Comparison of ENCODE assay signal across 2 cellular contexts in the genomic region with DNA sequence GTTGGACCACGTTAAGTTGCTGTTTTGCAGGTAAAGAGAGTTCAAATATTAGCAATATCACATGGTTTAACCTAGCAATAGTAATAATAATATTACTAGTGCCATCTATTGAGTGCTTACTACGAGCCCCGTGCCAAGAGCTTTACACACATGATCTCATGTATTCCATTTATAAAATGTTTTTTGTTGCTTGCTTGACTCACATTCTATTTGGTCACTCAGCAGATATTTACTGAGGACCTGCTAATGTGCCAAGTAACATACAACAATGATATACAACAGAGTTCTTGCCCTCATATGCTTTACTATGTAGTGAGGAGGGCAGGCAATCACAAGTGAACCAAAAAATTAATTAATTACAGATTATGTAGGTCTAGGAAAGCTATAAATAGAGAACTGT.
TF ChIP-seq lines count a peak whose summit lies in the region.

No MANE protein-coding gene starts in this region.

TF ChIP-seq in GM23338, 12 proteins besides CTCF, POLR2A, EP300 and RAD21 (continued from another document and continues in another):
- TF ChIP-seq, protein P1, sequence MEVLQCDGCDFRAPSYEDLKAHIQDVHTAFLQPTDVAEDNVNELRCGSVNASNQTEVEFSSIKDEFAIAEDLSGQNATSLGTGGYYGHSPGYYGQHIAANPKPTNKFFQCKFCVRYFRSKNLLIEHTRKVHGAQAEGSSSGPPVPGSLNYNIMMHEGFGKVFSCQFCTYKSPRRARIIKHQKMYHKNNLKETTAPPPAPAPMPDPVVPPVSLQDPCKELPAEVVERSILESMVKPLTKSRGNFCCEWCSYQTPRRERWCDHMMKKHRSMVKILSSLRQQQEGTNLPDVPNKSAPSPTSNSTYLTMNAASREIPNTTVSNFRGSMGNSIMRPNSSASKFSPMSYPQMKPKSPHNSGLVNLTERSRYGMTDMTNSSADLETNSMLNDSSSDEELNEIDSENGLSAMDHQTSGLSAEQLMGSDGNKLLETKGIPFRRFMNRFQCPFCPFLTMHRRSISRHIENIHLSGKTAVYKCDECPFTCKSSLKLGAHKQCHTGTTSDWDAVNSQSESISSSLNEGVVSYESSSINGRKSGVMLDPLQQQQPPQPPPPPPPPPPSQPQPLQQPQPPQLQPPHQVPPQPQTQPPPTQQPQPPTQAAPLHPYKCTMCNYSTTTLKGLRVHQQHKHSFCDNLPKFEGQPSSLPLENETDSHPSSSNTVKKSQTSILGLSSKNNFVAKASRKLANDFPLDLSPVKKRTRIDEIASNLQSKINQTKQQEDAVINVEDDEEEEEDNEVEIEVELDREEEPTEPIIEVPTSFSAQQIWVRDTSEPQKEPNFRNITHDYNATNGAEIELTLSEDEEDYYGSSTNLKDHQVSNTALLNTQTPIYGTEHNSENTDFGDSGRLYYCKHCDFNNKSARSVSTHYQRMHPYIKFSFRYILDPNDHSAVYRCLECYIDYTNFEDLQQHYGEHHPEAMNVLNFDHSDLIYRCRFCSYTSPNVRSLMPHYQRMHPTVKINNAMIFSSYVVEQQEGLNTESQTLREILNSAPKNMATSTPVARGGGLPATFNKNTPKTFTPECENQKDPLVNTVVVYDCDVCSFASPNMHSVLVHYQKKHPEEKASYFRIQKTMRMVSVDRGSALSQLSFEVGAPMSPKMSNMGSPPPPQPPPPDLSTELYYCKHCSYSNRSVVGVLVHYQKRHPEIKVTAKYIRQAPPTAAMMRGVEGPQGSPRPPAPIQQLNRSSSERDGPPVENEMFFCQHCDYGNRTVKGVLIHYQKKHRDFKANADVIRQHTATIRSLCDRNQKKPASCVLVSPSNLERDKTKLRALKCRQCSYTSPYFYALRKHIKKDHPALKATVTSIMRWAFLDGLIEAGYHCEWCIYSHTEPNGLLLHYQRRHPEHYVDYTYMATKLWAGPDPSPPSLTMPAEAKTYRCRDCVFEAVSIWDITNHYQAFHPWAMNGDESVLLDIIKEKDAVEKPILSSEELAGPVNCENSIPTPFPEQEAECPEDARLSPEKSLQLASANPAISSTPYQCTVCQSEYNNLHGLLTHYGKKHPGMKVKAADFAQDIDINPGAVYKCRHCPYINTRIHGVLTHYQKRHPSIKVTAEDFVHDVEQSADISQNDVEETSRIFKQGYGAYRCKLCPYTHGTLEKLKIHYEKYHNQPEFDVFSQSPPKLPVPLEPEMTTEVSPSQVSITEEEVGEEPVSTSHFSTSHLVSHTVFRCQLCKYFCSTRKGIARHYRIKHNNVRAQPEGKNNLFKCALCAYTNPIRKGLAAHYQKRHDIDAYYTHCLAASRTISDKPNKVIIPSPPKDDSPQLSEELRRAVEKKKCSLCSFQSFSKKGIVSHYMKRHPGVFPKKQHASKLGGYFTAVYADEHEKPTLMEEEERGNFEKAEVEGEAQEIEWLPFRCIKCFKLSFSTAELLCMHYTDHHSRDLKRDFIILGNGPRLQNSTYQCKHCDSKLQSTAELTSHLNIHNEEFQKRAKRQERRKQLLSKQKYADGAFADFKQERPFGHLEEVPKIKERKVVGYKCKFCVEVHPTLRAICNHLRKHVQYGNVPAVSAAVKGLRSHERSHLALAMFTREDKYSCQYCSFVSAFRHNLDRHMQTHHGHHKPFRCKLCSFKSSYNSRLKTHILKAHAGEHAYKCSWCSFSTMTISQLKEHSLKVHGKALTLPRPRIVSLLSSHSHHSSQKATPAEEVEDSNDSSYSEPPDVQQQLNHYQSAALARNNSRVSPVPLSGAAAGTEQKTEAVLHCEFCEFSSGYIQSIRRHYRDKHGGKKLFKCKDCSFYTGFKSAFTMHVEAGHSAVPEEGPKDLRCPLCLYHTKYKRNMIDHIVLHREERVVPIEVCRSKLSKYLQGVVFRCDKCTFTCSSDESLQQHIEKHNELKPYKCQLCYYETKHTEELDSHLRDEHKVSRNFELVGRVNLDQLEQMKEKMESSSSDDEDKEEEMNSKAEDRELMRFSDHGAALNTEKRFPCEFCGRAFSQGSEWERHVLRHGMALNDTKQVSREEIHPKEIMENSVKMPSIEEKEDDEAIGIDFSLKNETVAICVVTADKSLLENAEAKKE (CRISPR knock-in tag; IDR thresholded peaks at IDR 0.05) = no peak
- TF ChIP-seq ZNF114 (CRISPR knock-in tag; IDR thresholded peaks at IDR 0.05) (no peak), EZH2 (IDR thresholded peaks at IDR 0.05; ENCODE audit: low read depth, unreplicated experiment) (no peak), CREB1 (CRISPR knock-in tag; IDR thresholded peaks at IDR 0.05; ENCODE audit: low read depth) (no peak), ZNF331 (CRISPR knock-in tag; IDR thresholded peaks at IDR 0.05; ENCODE audit: low read depth) (no peak), STAT1 (IDR thresholded peaks at IDR 0.05; ENCODE audit: unreplicated experiment) (no peak), POLR2AphosphoS5 (IDR thresholded peaks at IDR 0.05; ENCODE audit: low read depth) (no peak), JUNB (IDR thresholded peaks at IDR 0.05; ENCODE audit: unreplicated experiment) (no peak)
- TF ChIP-seq, protein P2, sequence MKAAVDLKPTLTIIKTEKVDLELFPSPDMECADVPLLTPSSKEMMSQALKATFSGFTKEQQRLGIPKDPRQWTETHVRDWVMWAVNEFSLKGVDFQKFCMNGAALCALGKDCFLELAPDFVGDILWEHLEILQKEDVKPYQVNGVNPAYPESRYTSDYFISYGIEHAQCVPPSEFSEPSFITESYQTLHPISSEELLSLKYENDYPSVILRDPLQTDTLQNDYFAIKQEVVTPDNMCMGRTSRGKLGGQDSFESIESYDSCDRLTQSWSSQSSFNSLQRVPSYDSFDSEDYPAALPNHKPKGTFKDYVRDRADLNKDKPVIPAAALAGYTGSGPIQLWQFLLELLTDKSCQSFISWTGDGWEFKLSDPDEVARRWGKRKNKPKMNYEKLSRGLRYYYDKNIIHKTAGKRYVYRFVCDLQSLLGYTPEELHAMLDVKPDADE (IDR thresholded peaks at IDR 0.05) = no peak
- TF ChIP-seq, protein P3, sequence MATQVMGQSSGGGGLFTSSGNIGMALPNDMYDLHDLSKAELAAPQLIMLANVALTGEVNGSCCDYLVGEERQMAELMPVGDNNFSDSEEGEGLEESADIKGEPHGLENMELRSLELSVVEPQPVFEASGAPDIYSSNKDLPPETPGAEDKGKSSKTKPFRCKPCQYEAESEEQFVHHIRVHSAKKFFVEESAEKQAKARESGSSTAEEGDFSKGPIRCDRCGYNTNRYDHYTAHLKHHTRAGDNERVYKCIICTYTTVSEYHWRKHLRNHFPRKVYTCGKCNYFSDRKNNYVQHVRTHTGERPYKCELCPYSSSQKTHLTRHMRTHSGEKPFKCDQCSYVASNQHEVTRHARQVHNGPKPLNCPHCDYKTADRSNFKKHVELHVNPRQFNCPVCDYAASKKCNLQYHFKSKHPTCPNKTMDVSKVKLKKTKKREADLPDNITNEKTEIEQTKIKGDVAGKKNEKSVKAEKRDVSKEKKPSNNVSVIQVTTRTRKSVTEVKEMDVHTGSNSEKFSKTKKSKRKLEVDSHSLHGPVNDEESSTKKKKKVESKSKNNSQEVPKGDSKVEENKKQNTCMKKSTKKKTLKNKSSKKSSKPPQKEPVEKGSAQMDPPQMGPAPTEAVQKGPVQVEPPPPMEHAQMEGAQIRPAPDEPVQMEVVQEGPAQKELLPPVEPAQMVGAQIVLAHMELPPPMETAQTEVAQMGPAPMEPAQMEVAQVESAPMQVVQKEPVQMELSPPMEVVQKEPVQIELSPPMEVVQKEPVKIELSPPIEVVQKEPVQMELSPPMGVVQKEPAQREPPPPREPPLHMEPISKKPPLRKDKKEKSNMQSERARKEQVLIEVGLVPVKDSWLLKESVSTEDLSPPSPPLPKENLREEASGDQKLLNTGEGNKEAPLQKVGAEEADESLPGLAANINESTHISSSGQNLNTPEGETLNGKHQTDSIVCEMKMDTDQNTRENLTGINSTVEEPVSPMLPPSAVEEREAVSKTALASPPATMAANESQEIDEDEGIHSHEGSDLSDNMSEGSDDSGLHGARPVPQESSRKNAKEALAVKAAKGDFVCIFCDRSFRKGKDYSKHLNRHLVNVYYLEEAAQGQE (IDR thresholded peaks at IDR 0.05; ENCODE audit: unreplicated experiment) = no peak

TF ChIP-seq in WTC11, 78 proteins besides CTCF, POLR2A, EP300 and RAD21 (continued from another document):
- TF ChIP-seq, protein P4, sequence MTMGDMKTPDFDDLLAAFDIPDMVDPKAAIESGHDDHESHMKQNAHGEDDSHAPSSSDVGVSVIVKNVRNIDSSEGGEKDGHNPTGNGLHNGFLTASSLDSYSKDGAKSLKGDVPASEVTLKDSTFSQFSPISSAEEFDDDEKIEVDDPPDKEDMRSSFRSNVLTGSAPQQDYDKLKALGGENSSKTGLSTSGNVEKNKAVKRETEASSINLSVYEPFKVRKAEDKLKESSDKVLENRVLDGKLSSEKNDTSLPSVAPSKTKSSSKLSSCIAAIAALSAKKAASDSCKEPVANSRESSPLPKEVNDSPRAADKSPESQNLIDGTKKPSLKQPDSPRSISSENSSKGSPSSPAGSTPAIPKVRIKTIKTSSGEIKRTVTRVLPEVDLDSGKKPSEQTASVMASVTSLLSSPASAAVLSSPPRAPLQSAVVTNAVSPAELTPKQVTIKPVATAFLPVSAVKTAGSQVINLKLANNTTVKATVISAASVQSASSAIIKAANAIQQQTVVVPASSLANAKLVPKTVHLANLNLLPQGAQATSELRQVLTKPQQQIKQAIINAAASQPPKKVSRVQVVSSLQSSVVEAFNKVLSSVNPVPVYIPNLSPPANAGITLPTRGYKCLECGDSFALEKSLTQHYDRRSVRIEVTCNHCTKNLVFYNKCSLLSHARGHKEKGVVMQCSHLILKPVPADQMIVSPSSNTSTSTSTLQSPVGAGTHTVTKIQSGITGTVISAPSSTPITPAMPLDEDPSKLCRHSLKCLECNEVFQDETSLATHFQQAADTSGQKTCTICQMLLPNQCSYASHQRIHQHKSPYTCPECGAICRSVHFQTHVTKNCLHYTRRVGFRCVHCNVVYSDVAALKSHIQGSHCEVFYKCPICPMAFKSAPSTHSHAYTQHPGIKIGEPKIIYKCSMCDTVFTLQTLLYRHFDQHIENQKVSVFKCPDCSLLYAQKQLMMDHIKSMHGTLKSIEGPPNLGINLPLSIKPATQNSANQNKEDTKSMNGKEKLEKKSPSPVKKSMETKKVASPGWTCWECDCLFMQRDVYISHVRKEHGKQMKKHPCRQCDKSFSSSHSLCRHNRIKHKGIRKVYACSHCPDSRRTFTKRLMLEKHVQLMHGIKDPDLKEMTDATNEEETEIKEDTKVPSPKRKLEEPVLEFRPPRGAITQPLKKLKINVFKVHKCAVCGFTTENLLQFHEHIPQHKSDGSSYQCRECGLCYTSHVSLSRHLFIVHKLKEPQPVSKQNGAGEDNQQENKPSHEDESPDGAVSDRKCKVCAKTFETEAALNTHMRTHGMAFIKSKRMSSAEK (CRISPR knock-in tag; IDR thresholded peaks at IDR 0.05; ENCODE audit: borderline replicate concordance) = no peak
- TF ChIP-seq, protein P5, sequence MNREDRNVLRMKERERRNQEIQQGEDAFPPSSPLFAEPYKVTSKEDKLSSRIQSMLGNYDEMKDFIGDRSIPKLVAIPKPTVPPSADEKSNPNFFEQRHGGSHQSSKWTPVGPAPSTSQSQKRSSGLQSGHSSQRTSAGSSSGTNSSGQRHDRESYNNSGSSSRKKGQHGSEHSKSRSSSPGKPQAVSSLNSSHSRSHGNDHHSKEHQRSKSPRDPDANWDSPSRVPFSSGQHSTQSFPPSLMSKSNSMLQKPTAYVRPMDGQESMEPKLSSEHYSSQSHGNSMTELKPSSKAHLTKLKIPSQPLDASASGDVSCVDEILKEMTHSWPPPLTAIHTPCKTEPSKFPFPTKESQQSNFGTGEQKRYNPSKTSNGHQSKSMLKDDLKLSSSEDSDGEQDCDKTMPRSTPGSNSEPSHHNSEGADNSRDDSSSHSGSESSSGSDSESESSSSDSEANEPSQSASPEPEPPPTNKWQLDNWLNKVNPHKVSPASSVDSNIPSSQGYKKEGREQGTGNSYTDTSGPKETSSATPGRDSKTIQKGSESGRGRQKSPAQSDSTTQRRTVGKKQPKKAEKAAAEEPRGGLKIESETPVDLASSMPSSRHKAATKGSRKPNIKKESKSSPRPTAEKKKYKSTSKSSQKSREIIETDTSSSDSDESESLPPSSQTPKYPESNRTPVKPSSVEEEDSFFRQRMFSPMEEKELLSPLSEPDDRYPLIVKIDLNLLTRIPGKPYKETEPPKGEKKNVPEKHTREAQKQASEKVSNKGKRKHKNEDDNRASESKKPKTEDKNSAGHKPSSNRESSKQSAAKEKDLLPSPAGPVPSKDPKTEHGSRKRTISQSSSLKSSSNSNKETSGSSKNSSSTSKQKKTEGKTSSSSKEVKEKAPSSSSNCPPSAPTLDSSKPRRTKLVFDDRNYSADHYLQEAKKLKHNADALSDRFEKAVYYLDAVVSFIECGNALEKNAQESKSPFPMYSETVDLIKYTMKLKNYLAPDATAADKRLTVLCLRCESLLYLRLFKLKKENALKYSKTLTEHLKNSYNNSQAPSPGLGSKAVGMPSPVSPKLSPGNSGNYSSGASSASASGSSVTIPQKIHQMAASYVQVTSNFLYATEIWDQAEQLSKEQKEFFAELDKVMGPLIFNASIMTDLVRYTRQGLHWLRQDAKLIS (CRISPR knock-in tag; IDR thresholded peaks at IDR 0.05; ENCODE audit: borderline replicate concordance) = no peak
- TF ChIP-seq USF1 (CRISPR knock-in tag; IDR thresholded peaks at IDR 0.05) (no peak), ZNF416 (CRISPR knock-in tag; IDR thresholded peaks at IDR 0.05) (no peak), IRF1 (CRISPR knock-in tag; IDR thresholded peaks at IDR 0.05) (no peak), USF2 (CRISPR knock-in tag; IDR thresholded peaks at IDR 0.05) (no peak), NFE2L1 (CRISPR knock-in tag; IDR thresholded peaks at IDR 0.05) (no peak)
- TF ChIP-seq, protein P6, sequence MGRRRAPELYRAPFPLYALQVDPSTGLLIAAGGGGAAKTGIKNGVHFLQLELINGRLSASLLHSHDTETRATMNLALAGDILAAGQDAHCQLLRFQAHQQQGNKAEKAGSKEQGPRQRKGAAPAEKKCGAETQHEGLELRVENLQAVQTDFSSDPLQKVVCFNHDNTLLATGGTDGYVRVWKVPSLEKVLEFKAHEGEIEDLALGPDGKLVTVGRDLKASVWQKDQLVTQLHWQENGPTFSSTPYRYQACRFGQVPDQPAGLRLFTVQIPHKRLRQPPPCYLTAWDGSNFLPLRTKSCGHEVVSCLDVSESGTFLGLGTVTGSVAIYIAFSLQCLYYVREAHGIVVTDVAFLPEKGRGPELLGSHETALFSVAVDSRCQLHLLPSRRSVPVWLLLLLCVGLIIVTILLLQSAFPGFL (CRISPR knock-in tag; IDR thresholded peaks at IDR 0.05; ENCODE audit: borderline replicate concordance) = no peak
